7 cellular contexts compared by ENCODE assay signal in genomic region chr9:123268950-123269302, GRCh38. TPM values are rescaled to one million over a fixed set of nuclear protein-coding genes. Genes with fewer than 3 reads are reported as not detected.
DNase-seq lines count a peak whose midpoint lies in the region; ATAC-seq lines count a peak whose summit lies in the region.

No MANE protein-coding gene starts in this region.

- H3K4me3 Mint-ChIP-seq in activated T-helper 1 cell treated with anti-CD3 and anti-CD28 coated beads, Interleukin-12 subunit alpha, Interleukin-12 subunit beta, Interleukin-2, Interleukin-4 antibody, amounts not matched to agents 30 ng/mL and 10 ng/mL and 1 ng/mL, durations not matched to agents 14 hours and 24 hours and 36 hours = peak overlapping the region; percentile 74
- peak overlapping the region; percentile 44 to 93 (median 68) for H3K4me3 Mint-ChIP-seq in immature natural killer cell
- peak overlapping the region; percentile 75 to 83 for H3K4me3 Mint-ChIP-seq in stimulated activated naive CD8-positive, alpha-beta T cell treated with anti-CD3 and anti-CD28 coated beads, Interleukin-15, amount 100 ng/mL, for 72 hours

- H3K9me3 Mint-ChIP-seq in activated T-helper 1 cell treated with anti-CD3 and anti-CD28 coated beads, Interleukin-12 subunit alpha, Interleukin-12 subunit beta, Interleukin-2, Interleukin-4 antibody, amounts not matched to agents 30 ng/mL and 10 ng/mL and 1 ng/mL, durations not matched to agents 14 hours and 24 hours and 36 hours = no peaks in the 10 kb centered on the region
- H3K9me3 Mint-ChIP-seq in immature natural killer cell = no peaks in the 10 kb centered on the region
- H3K9me3 Mint-ChIP-seq in stimulated activated naive CD8-positive, alpha-beta T cell treated with anti-CD3 and anti-CD28 coated beads, Interleukin-15, amount 100 ng/mL, for 72 hours = no peaks in the 10 kb centered on the region

- intact Hi-C loops in activated T-helper 1 cell treated with anti-CD3 and anti-CD28 coated beads, Interleukin-12 subunit alpha, Interleukin-12 subunit beta, Interleukin-2, Interleukin-4 antibody, amounts not matched to agents 30 ng/mL and 10 ng/mL and 1 ng/mL, durations not matched to agents 14 hours and 24 hours and 36 hours (cut with micrococcal nuclease) = loop anchor here (1.0 to 5.0 kb wide), 8 partner anchors 33 to 1177 kb away; partner anchors contain the start of genes RABGAP1, RC3H2 and TTLL11

- peaks cover 7% of the 10 kb centered on the region for H3K27me3 Mint-ChIP-seq in activated T-helper 1 cell treated with anti-CD3 and anti-CD28 coated beads, Interleukin-12 subunit alpha, Interleukin-12 subunit beta, Interleukin-2, Interleukin-4 antibody, amounts not matched to agents 30 ng/mL and 10 ng/mL and 1 ng/mL, durations not matched to agents 14 hours and 24 hours and 36 hours (ENCODE audit: insufficient read depth)
- peaks cover under 1 to 7% (median 5%) of the 10 kb centered on the region in 3 donors for H3K27me3 Mint-ChIP-seq in immature natural killer cell (ENCODE audit: low read depth in 3 of 3)
- H3K27me3 Mint-ChIP-seq in stimulated activated naive CD8-positive, alpha-beta T cell treated with anti-CD3 and anti-CD28 coated beads, Interleukin-15, amount 100 ng/mL, for 72 hours = no peaks in the 10 kb centered on the region

- no peak overlapping the region for H3K27ac Mint-ChIP-seq in activated T-helper 1 cell treated with anti-CD3 and anti-CD28 coated beads, Interleukin-12 subunit alpha, Interleukin-12 subunit beta, Interleukin-2, Interleukin-4 antibody, amounts not matched to agents 30 ng/mL and 10 ng/mL and 1 ng/mL, durations not matched to agents 14 hours and 24 hours and 36 hours
- no peak overlapping the region for H3K27ac Mint-ChIP-seq in immature natural killer cell
- no peak overlapping the region for H3K27ac Mint-ChIP-seq in stimulated activated naive CD8-positive, alpha-beta T cell treated with anti-CD3 and anti-CD28 coated beads, Interleukin-15, amount 100 ng/mL, for 72 hours

- no peaks in the 10 kb centered on the region for H3K36me3 Mint-ChIP-seq in activated T-helper 1 cell treated with anti-CD3 and anti-CD28 coated beads, Interleukin-12 subunit alpha, Interleukin-12 subunit beta, Interleukin-2, Interleukin-4 antibody, amounts not matched to agents 30 ng/mL and 10 ng/mL and 1 ng/mL, durations not matched to agents 14 hours and 24 hours and 36 hours (ENCODE audit: low read depth)
- no peaks in the 10 kb centered on the region for H3K36me3 Mint-ChIP-seq in immature natural killer cell

- H3K4me1 Mint-ChIP-seq in activated T-helper 1 cell treated with anti-CD3 and anti-CD28 coated beads, Interleukin-12 subunit alpha, Interleukin-12 subunit beta, Interleukin-2, Interleukin-4 antibody, amounts not matched to agents 30 ng/mL and 10 ng/mL and 1 ng/mL, durations not matched to agents 14 hours and 24 hours and 36 hours (ENCODE audit: low read depth) = peaks cover 6% of the 10 kb centered on the region
- H3K4me1 Mint-ChIP-seq in immature natural killer cell = peaks cover 5 to 11% of the 10 kb centered on the region in 2 donors
- H3K4me1 Mint-ChIP-seq in stimulated activated naive CD8-positive, alpha-beta T cell treated with anti-CD3 and anti-CD28 coated beads, Interleukin-15, amount 100 ng/mL, for 72 hours = peaks cover 40% of the 10 kb centered on the region

- DNase-seq in activated T-helper 1 cell treated with anti-CD3 and anti-CD28 coated beads, Interleukin-12 subunit alpha, Interleukin-12 subunit beta, Interleukin-2, Interleukin-4 antibody, amounts not matched to agents 30 ng/mL and 10 ng/mL and 1 ng/mL, durations not matched to agents 14 hours and 24 hours and 36 hours (ENCODE audit: low spot score) = no peak
- DNase-seq in immature natural killer cell = no peak
- no peak for DNase-seq in stimulated activated naive CD8-positive, alpha-beta T cell treated with anti-CD3 and anti-CD28 coated beads, Interleukin-15, amount 100 ng/mL, for 72 hours
- no peak for DNase-seq in NCI-H1048 (lab: John Stamatoyannopoulos, UW)

- ATAC-seq in HG03064 (IDR thresholded peaks at IDR 0.05; ENCODE audit: low read depth, unreplicated experiment) = peak; percentile 15
- ATAC-seq in stimulated activated naive CD8-positive, alpha-beta T cell treated with anti-CD3 and anti-CD28 coated beads, Interleukin-15, amount 100 ng/mL, for 72 hours = no peak
- ATAC-seq in HG03039 (IDR thresholded peaks at IDR 0.05; ENCODE audit: unreplicated experiment) = no peak
- ATAC-seq in HG03097 (IDR thresholded peaks at IDR 0.05; ENCODE audit: low FRiP score, unreplicated experiment) = no peak

RNA-seq across cellular contexts. Expression of gene STRBP, which starts 0.5 kb away (rescaled TPM):
- 22.1 and 24.2 TPM in 2 replicates for total RNA-seq in activated T-helper 1 cell treated with anti-CD3 and anti-CD28 coated beads, Interleukin-12 subunit alpha, Interleukin-12 subunit beta, Interleukin-2, Interleukin-4 antibody, amounts not matched to agents 30 ng/mL and 10 ng/mL and 1 ng/mL, durations not matched to agents 14 hours and 24 hours and 36 hours
- polyA plus RNA-seq in immature natural killer cell = 10 to 100 TPM in 2 of 3 donors, 1 to 10 TPM in 1; 9.0 to 15.8 (median 10.4) TPM
